13 cellular contexts compared by ENCODE assay signal in genomic region chr12:61554268-61555008, GRCh38.
DNase-seq lines count a peak whose midpoint lies in the region; ATAC-seq, FAIRE-seq and TF ChIP-seq lines count a peak whose summit lies in the region.
"Had no signal": no experiment of that assay in that cellular context is flagged by ENCODE, and none has a peak within 500 bp of the region (broad histone marks: within the 10 kb centered on the region; RNA-seq: fewer than 3 reads in every experiment).

No MANE protein-coding gene starts in this region.

- H2AK5ac ChIP-seq in H1 (ENCODE audit: low read depth, low read length), result no peak overlapping the region

- no peak overlapping the region for H4K8ac ChIP-seq in H1 (ENCODE audit: extremely low read depth, insufficient read depth, low read length)

- H3K27ac Mint-ChIP-seq in CD4-positive, alpha-beta T cell, result no peak overlapping the region
- H3K27ac Mint-ChIP-seq: CD14-positive monocyte, IgD-negative memory B cell had no signal

- peak; percentile 53 for DNase-seq in RWPE1 (ENCODE audit: low spot score)
- no peak for DNase-seq in H1 (ENCODE audit: low read depth in 1 of 2, low spot score in 2 of 2)
- DNase-seq in keratinocyte (ENCODE audit: low read depth, low spot score), result peak; percentile 11
- DNase-seq in CD4-positive, alpha-beta T cell, result no peak
- no peak for DNase-seq in effector memory CD4-positive, alpha-beta T cell
- DNase-seq in activated T-cell treated with anti-CD3 and anti-CD28 coated beads, Interleukin-2, amount 50 U/mL, for 4 hours, result no peak
- DNase-seq: Calu3, DMS 273 treated with DMSO at 0.1 percent for 48 hours, H7 had no signal

- H3K36me3 ChIP-seq in H1 (ENCODE audit: control insufficient read depth in 2 of 4, insufficient read depth in 4 of 4, low read length in 3 of 4) (no peaks in the 10 kb centered on the region), keratinocyte (ENCODE audit: control insufficient read depth in 2 of 2, extremely low read depth in 1 of 2, insufficient read depth in 2 of 2, low read length in 2 of 2) (no peaks in the 10 kb centered on the region)
- H3K36me3 ChIP-seq in effector memory CD4-positive, alpha-beta T cell (ENCODE audit: control insufficient read depth, insufficient read depth, low read length), result no peaks in the 10 kb centered on the region

- no peak overlapping the region for H4K91ac ChIP-seq in H1 (replicated peaks; ENCODE audit: insufficient read length, low read length)

- H3K4me2 ChIP-seq in H1 (ENCODE audit: insufficient read depth in 1 of 2, low read depth in 2 of 2, low read length in 2 of 2), result no peak overlapping the region
- H3K4me2 ChIP-seq in keratinocyte (ENCODE audit: control insufficient read depth, extremely low read depth, insufficient read depth, low read depth, low read length), result peak overlapping the region; percentile 36
- H3K4me2 ChIP-seq: A549 had no signal

- no peak overlapping the region for H2BK120ac ChIP-seq in H1 (replicated peaks; ENCODE audit: low read depth, low read length)

- CTCF ChIA-PET in RWPE1 (lab: Yijun Ruan, JAX) (no interaction called here), H1 (lab: Charles Lee; ENCODE audit: partially characterized antibody) (no interaction called here)
- CTCF ChIA-PET in CD4-positive, alpha-beta T cell (lab: Charles Lee), result no interaction called here

- FAIRE-seq in H1 (lab: Jason Lieb, UNC) (no peak), keratinocyte (lab: Jason Lieb, UNC) (no peak)
- FAIRE-seq: A549 had no signal

- dilution Hi-C loops in keratinocyte (cut with MboI; ENCODE audit: extremely low pct_ligation_motif_present, low sequenced_read_pairs), result no loop called here

- ATAC-seq in CD4-positive, alpha-beta T cell (ENCODE audit: poor library complexity), result no peak
- ATAC-seq in HG02623 (IDR thresholded peaks at IDR 0.05; ENCODE audit: unreplicated experiment), result no peak
- no peak for ATAC-seq in activated T-cell treated with anti-CD3 and anti-CD28 coated beads, Interleukin-2, amount 50 U/mL, for 4 hours
- ATAC-seq: A549 had no signal

- H3K23ac ChIP-seq in H1 (ENCODE audit: insufficient read length), result no peak overlapping the region

- no peak for TF ChIP-seq EP300 in H1 (IDR thresholded peaks at IDR 0.05; ENCODE audit: borderline replicate concordance in 1 of 2, low read depth in 2 of 2, low read length in 2 of 2)

- no peak for TF ChIP-seq RAD21 in H1 (IDR thresholded peaks at IDR 0.05 in 1 of 2, conservative IDR thresholded peaks at IDR 0.05 in 1 of 2; ENCODE audit: low read depth in 2 of 2, low read length in 2 of 2)

- H3K27me3 ChIP-seq in H1 (replicated peaks in 1 of 4; ENCODE audit: control insufficient read depth in 3 of 4, extremely low read depth in 1 of 4, insufficient read depth in 3 of 4, low read length in 3 of 4) (no peaks in the 10 kb centered on the region), keratinocyte (ENCODE audit: control insufficient read depth, extremely low read depth, insufficient read depth, low read length) (no peaks in the 10 kb centered on the region)
- H3K27me3 ChIP-seq in CD4-positive, alpha-beta T cell (ENCODE audit: control insufficient read depth, insufficient read depth, low read length), result no peaks in the 10 kb centered on the region
- H3K27me3 ChIP-seq in effector memory CD4-positive, alpha-beta T cell (replicated peaks; ENCODE audit: control insufficient read depth, insufficient read depth, low read length, poor library complexity, severe bottlenecking), result no peaks in the 10 kb centered on the region

- H3K9me1 ChIP-seq in keratinocyte (ENCODE audit: control insufficient read depth, extremely low read depth, insufficient read depth, low read length), result no peaks in the 10 kb centered on the region

- H4K5ac ChIP-seq in H1 (ENCODE audit: insufficient read length, low read depth, low read length), result no peak overlapping the region

- no peak overlapping the region for H3K14ac ChIP-seq in H1 (ENCODE audit: insufficient read length)

- H3K4me1 Mint-ChIP-seq in CD4-positive, alpha-beta T cell (ENCODE audit: low read depth), result no peaks in the 10 kb centered on the region
- no peaks in the 10 kb centered on the region for H3K4me1 Mint-ChIP-seq in activated T-cell treated with anti-CD3 and anti-CD28 coated beads, Interleukin-2, amount 50 U/mL, for 4 hours (ENCODE audit: low read depth)
- H3K4me1 Mint-ChIP-seq: CD14-positive monocyte, IgD-negative memory B cell had no signal

- TF ChIP-seq CTCF in RWPE1 (conservative IDR thresholded peaks at IDR 0.05; ENCODE audit: low read depth), result no peak
- TF ChIP-seq CTCF in H1 (IDR thresholded peaks at IDR 0.05; ENCODE audit: control extremely low read depth in 1 of 3, insufficient read depth in 1 of 3, low read depth in 1 of 3, low read length in 3 of 3), result no peak
- no peak for TF ChIP-seq CTCF in keratinocyte (optimal IDR thresholded peaks at IDR 0.05 in 1 of 3, IDR thresholded peaks at IDR 0.05 in 1 of 3, conservative IDR thresholded peaks at IDR 0.05 in 1 of 3; ENCODE audit: extremely low read depth in 1 of 3, insufficient read depth in 2 of 3, low read length in 3 of 3)
- no peak for TF ChIP-seq CTCF in CD4-positive, alpha-beta T cell (IDR thresholded peaks at IDR 0.05)

- H3K9me3 ChIP-seq in H1 (ENCODE audit: insufficient read depth in 2 of 2, low read depth in 1 of 2, low read length in 1 of 2) (peaks cover 0 to 2% of the 10 kb centered on the region in 2 experiments; a peak in 1 of 4 replicates), keratinocyte (ENCODE audit: control insufficient read depth, low read depth, low read length) (no peaks in the 10 kb centered on the region)
- H3K9me3 ChIP-seq in CD4-positive, alpha-beta T cell (ENCODE audit: control insufficient read depth, low read length), result no peaks in the 10 kb centered on the region
- H3K9me3 ChIP-seq in effector memory CD4-positive, alpha-beta T cell (ENCODE audit: control insufficient read depth, low read length), result no peaks in the 10 kb centered on the region
- H3K9me3 ChIP-seq: A549 had no signal

- POLR2A ChIA-PET in RWPE1 (lab: Yijun Ruan, JAX; ENCODE audit: low non-redundant PET) (no interaction called here), H1 (lab: Charles Lee; ENCODE audit: partially characterized antibody) (no interaction called here)
- POLR2A ChIA-PET in CD4-positive, alpha-beta T cell (lab: Charles Lee), result no interaction called here

- H3K4ac ChIP-seq in H1 (replicated peaks; ENCODE audit: insufficient read length, low read depth, low read length), result no peak overlapping the region

- H2BK5ac ChIP-seq in H1 (ENCODE audit: low read depth, low read length), result no peak overlapping the region

- H3K4me3 Mint-ChIP-seq in CD4-positive, alpha-beta T cell, result no peak overlapping the region
- H3K4me3 Mint-ChIP-seq in activated T-cell treated with anti-CD3 and anti-CD28 coated beads, Interleukin-2, amount 50 U/mL, for 4 hours, result no peak overlapping the region
- H3K4me3 Mint-ChIP-seq: CD14-positive monocyte, IgD-negative memory B cell had no signal

- H3K18ac ChIP-seq in H1 (ENCODE audit: extremely low read depth, low read length), result no peak overlapping the region

- no peak overlapping the region for H3K9ac ChIP-seq in H1 (replicated peaks in 1 of 4; ENCODE audit: extremely low read depth in 1 of 4, low read depth in 3 of 4, low read length in 3 of 4)
- H3K9ac ChIP-seq in keratinocyte (ENCODE audit: control insufficient read depth, extremely low read depth, insufficient read depth, low read length), result no peak overlapping the region

- WGBS in H1 (ENCODE audit: extremely low coverage in 1 of 2, insufficient coverage in 1 of 2, insufficient read length in 1 of 2, insufficient replicate concordance in 2 of 2, low coverage in 1 of 2, low lambda C conversion rate in 2 of 2, missing lambda C conversion rate in 1 of 2), 2 experiments, result 89% methylated on average over 6 of the region's 6 CpGs; no CpG with 5 or more reads in 1 of the 2 experiments

- no peak overlapping the region for H2BK12ac ChIP-seq in H1 (ENCODE audit: low read depth, low read length)

- H2AFZ ChIP-seq in H1 (ENCODE audit: low read length) (peak overlapping the region; percentile 33; the same call in 1 of the 2 replicates), keratinocyte (ENCODE audit: control insufficient read depth, low read length) (no peak overlapping the region)

- H3K4me3 ChIP-seq in H1 (ENCODE audit: extremely low read depth in 1 of 4, insufficient read depth in 2 of 4, low read depth in 3 of 4, low read length in 4 of 4) (no peak overlapping the region), keratinocyte (ENCODE audit: control insufficient read depth in 2 of 3, extremely low read depth in 1 of 3, insufficient read depth in 2 of 3, low read depth in 1 of 3, low read length in 3 of 3) (no peak overlapping the region)
- no peak overlapping the region for H3K4me3 ChIP-seq in effector memory CD4-positive, alpha-beta T cell (ENCODE audit: insufficient read depth, low read depth, low read length, poor library complexity, severe bottlenecking)
- H3K4me3 ChIP-seq: A549 had no signal

- H3K23me2 ChIP-seq in H1 (ENCODE audit: low read depth, low read length), result no peaks in the 10 kb centered on the region

- no peaks in the 10 kb centered on the region for H3K79me1 ChIP-seq in H1 (ENCODE audit: low read depth, low read length)

- H3K27me3 Mint-ChIP-seq in CD4-positive, alpha-beta T cell, result no peaks in the 10 kb centered on the region
- no peaks in the 10 kb centered on the region for H3K27me3 Mint-ChIP-seq in activated T-cell treated with anti-CD3 and anti-CD28 coated beads, Interleukin-2, amount 50 U/mL, for 4 hours (ENCODE audit: low read depth)
- H3K27me3 Mint-ChIP-seq: IgD-negative memory B cell had no signal

- no peaks in the 10 kb centered on the region for H3K36me3 Mint-ChIP-seq in CD4-positive, alpha-beta T cell (ENCODE audit: low read depth)
- H3K36me3 Mint-ChIP-seq in activated T-cell treated with anti-CD3 and anti-CD28 coated beads, Interleukin-2, amount 50 U/mL, for 4 hours (ENCODE audit: insufficient read depth), result no peaks in the 10 kb centered on the region
- H3K36me3 Mint-ChIP-seq: CD14-positive monocyte, IgD-negative memory B cell had no signal

- no peak for TF ChIP-seq POLR2A in H1 (IDR thresholded peaks at IDR 0.05; ENCODE audit: control extremely low read depth in 1 of 2, low read depth in 2 of 2, low read length in 2 of 2)

- H2BK20ac ChIP-seq in H1 (ENCODE audit: low read length), result no peak overlapping the region

- intact Hi-C loops in CD4-positive, alpha-beta T cell (cut with DNase I, micrococcal nuclease), result no loop called here

- H3K4me1 ChIP-seq in H1 (replicated peaks in 1 of 4; ENCODE audit: control insufficient read depth in 3 of 4, insufficient read depth in 4 of 4, low read length in 3 of 4) (no peaks in the 10 kb centered on the region; a peak in 2 of 7 replicates), keratinocyte (ENCODE audit: control insufficient read depth, extremely low read depth, insufficient read depth, low read length) (no peaks in the 10 kb centered on the region)
- H3K4me1 ChIP-seq in effector memory CD4-positive, alpha-beta T cell (ENCODE audit: control insufficient read depth, insufficient read depth, low read length, poor library complexity, severe bottlenecking), result no peaks in the 10 kb centered on the region
- H3K4me1 ChIP-seq: A549 had no signal

- H3K79me2 ChIP-seq in H1 (ENCODE audit: control insufficient read depth in 1 of 2, insufficient read depth in 2 of 2, low read length in 2 of 2), result no peaks in the 10 kb centered on the region
- no peaks in the 10 kb centered on the region for H3K79me2 ChIP-seq in keratinocyte (ENCODE audit: control insufficient read depth, insufficient read depth, low read length)

- no peak overlapping the region for H2BK15ac ChIP-seq in H1 (ENCODE audit: low read length)

- H4K20me1 ChIP-seq in H1 (replicated peaks in 1 of 2; ENCODE audit: control insufficient read depth in 1 of 2, insufficient read depth in 2 of 2, low read length in 2 of 2) (no peaks in the 10 kb centered on the region), keratinocyte (ENCODE audit: control insufficient read depth, extremely low read depth, insufficient read depth, low read length) (no peaks in the 10 kb centered on the region)

- H3K27ac ChIP-seq in RWPE1 (no peak overlapping the region), H1 (ENCODE audit: low read depth, low read length) (no peak overlapping the region), keratinocyte (ENCODE audit: control insufficient read depth, insufficient read depth, low read length) (peak overlapping the region; percentile 35)
- no peak overlapping the region for H3K27ac ChIP-seq in CD4-positive, alpha-beta T cell (ENCODE audit: low read depth, low read length)
- H3K27ac ChIP-seq in effector memory CD4-positive, alpha-beta T cell (ENCODE audit: insufficient read depth, low read length, poor library complexity, severe bottlenecking), result no peak overlapping the region
- H3K27ac ChIP-seq: A549 had no signal

- no peaks in the 10 kb centered on the region for H3K9me3 Mint-ChIP-seq in CD4-positive, alpha-beta T cell
- peaks cover 8% of the 10 kb centered on the region for H3K9me3 Mint-ChIP-seq in activated T-cell treated with anti-CD3 and anti-CD28 coated beads, Interleukin-2, amount 50 U/mL, for 4 hours

- H3K56ac ChIP-seq in H1 (replicated peaks; ENCODE audit: insufficient read length, low read depth, low read length), result no peak overlapping the region

Comparison
In these comparisons a context has a peak if more than half of its experiments do, and no peak if none do; other contexts are left out.
1. DNase-seq: peak in RWPE1 (single experiment) and keratinocyte (single experiment); none in H1 (0 of 2), CD4-positive, alpha-beta T cell (0 of 10), effector memory CD4-positive, alpha-beta T cell (0 of 3) and activated T-cell treated with anti-CD3 and anti-CD28 coated beads, Interleukin-2, amount 50 U/mL, for 4 hours (single experiment).